ENCODE assay signal across 26 cellular contexts in genomic region chr5:111922344-111922743, GRCh38.
"Had no signal": no experiment of that assay in that cellular context is flagged by ENCODE, and none has a peak within 500 bp of the region (broad histone marks: within the 10 kb centered on the region; RNA-seq: fewer than 3 reads in every experiment).

No MANE protein-coding gene starts in this region.

- H3K4me1 ChIP-seq: adrenal gland, body of pancreas, breast epithelium, SJCRH30 had no signal

- H3K36me3 Mint-ChIP-seq: activated naive CD4-positive, alpha-beta T cell treated with anti-CD3 and anti-CD28 coated beads, Interleukin-2, amount 50 U/mL, for 72 hours had no signal

- H3K4me3 Mint-ChIP-seq: activated CD4-positive, alpha-beta T cell treated with anti-CD3 and anti-CD28 coated beads, Interleukin-2, amount 10 ng/mL, durations not matched to agents 24 days and 14 days; activated CD8-positive, alpha-beta T cell treated with anti-CD3 and anti-CD28 coated beads for 36 hours; activated naive CD4-positive, alpha-beta T cell treated with anti-CD3 and anti-CD28 coated beads for 36 hours; activated T-cell treated with anti-CD3 and anti-CD28 coated beads, Interleukin-2, amount 50 U/mL, for 24 hours had no signal

- H3K27me3 ChIP-seq: adrenal gland, body of pancreas, breast epithelium, SJCRH30 had no signal

- H3K36me3 ChIP-seq: adrenal gland, breast epithelium, SJCRH30, WERI-Rb-1 had no signal

- DNase-seq: activated CD4-positive, alpha-beta T cell treated with anti-CD3 and anti-CD28 coated beads for 1 hour; activated CD4-positive, alpha-beta T cell treated with anti-CD3 and anti-CD28 coated beads, Interleukin-2, amount 10 ng/mL, durations not matched to agents 24 days and 14 days; activated CD4-positive, alpha-beta T cell treated with anti-CD3 and anti-CD28 coated beads, Interleukin-2, amount 50 U/mL, for 4 hours; activated CD4-positive, CD25-positive, alpha-beta regulatory T cell; activated CD8-positive, alpha-beta T cell treated with anti-CD3 and anti-CD28 coated beads for 36 hours; activated gamma-delta T cell treated with Interleukin-2 at 50 U/mL for 16 hours; activated naive CD4-positive, alpha-beta T cell treated with anti-CD3 and anti-CD28 coated beads for 36 hours; activated T-cell treated with anti-CD3 and anti-CD28 coated beads, Interleukin-2, amount 50 U/mL, for 24 hours; adrenal gland; body of pancreas; NCI-H1105; NCI-H1417 treated with DMSO at 0.1 percent for 48 hours; NCI-H2029; NCI-H345; NCI-H510A treated with DMSO at 0.1 percent for 48 hours; NCI-H69; NCI-H82; SHP77; SJCRH30; T1000; WERI-Rb-1 had no signal

- H3K27me3 Mint-ChIP-seq: activated CD4-positive, alpha-beta T cell treated with anti-CD3 and anti-CD28 coated beads, Interleukin-2, amount 10 ng/mL, durations not matched to agents 24 days and 14 days; activated CD8-positive, alpha-beta T cell treated with anti-CD3 and anti-CD28 coated beads for 36 hours; activated T-cell treated with anti-CD3 and anti-CD28 coated beads, Interleukin-2, amount 50 U/mL, for 24 hours had no signal

- H3K4me3 ChIP-seq: adrenal gland, body of pancreas, breast epithelium, K562, SJCRH30, SK-N-MC had no signal

- H3K27ac ChIP-seq: adrenal gland, body of pancreas, breast epithelium, SJCRH30, SK-N-MC, WERI-Rb-1 had no signal

- H3K9me3 Mint-ChIP-seq: activated CD4-positive, alpha-beta T cell treated with anti-CD3 and anti-CD28 coated beads, Interleukin-2, amount 10 ng/mL, durations not matched to agents 24 days and 14 days; activated T-cell treated with anti-CD3 and anti-CD28 coated beads, Interleukin-2, amount 50 U/mL, for 24 hours; activated T-helper 2 cell treated with anti-CD3 and anti-CD28 coated beads, Interferon-gamma antibody, Interleukin-2, Interleukin-4, amounts not matched to agents 10 μg/mL and 5 μg/mL and 100 μg/mL, durations not matched to agents 14 hours and 24 hours and 36 hours had no signal

- H3K9me3 ChIP-seq: adrenal gland, breast epithelium, SJCRH30 had no signal

- H3K4me1 Mint-ChIP-seq: activated CD4-positive, alpha-beta T cell treated with anti-CD3 and anti-CD28 coated beads, Interleukin-2, amount 10 ng/mL, durations not matched to agents 24 days and 14 days had no signal

- H3K27ac Mint-ChIP-seq: activated CD4-positive, alpha-beta T cell treated with anti-CD3 and anti-CD28 coated beads, Interleukin-2, amount 10 ng/mL, durations not matched to agents 24 days and 14 days; activated CD8-positive, alpha-beta T cell treated with anti-CD3 and anti-CD28 coated beads for 36 hours; activated naive CD4-positive, alpha-beta T cell treated with anti-CD3 and anti-CD28 coated beads for 36 hours; activated naive CD4-positive, alpha-beta T cell treated with anti-CD3 and anti-CD28 coated beads, Interleukin-2, amount 50 U/mL, for 72 hours; activated T-cell treated with anti-CD3 and anti-CD28 coated beads, Interleukin-2, amount 50 U/mL, for 24 hours; activated T-helper 2 cell treated with anti-CD3 and anti-CD28 coated beads, Interferon-gamma antibody, Interleukin-2, Interleukin-4, amounts not matched to agents 10 μg/mL and 5 μg/mL and 100 μg/mL, durations not matched to agents 14 hours and 24 hours and 36 hours had no signal
